Comparison of ENCODE assay signal across 1 cellular context in genomic region chr15:67178569-67179210, GRCh38.
TF ChIP-seq lines count a peak whose summit lies in the region.

No MANE protein-coding gene starts in this region.

TF ChIP-seq in K562, 482 proteins besides CTCF, POLR2A, EP300 and RAD21 (continued from another document and continues in another):
- TF ChIP-seq, protein P1, sequence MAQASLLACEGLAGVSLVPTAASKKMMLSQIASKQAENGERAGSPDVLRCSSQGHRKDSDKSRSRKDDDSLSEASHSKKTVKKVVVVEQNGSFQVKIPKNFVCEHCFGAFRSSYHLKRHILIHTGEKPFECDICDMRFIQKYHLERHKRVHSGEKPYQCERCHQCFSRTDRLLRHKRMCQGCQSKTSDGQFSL (CRISPR knock-in tag; IDR thresholded peaks at IDR 0.05): no peak
- TF ChIP-seq, protein P1 (tag; IDR thresholded peaks at IDR 0.05): no peak
- TF ChIP-seq NFE2 (IDR thresholded peaks at IDR 0.05; ENCODE audit: low read depth): no peak
- no peak for TF ChIP-seq KLF6 (CRISPR knock-in tag; IDR thresholded peaks at IDR 0.05; ENCODE audit: borderline replicate concordance)
- no peak for TF ChIP-seq ZNF165 (CRISPR knock-in tag; IDR thresholded peaks at IDR 0.05; ENCODE audit: borderline replicate concordance)
- TF ChIP-seq ELF4 (CRISPR knock-in tag; IDR thresholded peaks at IDR 0.05): no peak
- TF ChIP-seq SETDB1 (IDR thresholded peaks at IDR 0.05; ENCODE audit: low read length): no peak
- no peak for TF ChIP-seq ZNF311 (CRISPR knock-in tag; IDR thresholded peaks at IDR 0.05)
- no peak for TF ChIP-seq BDP1 (IDR thresholded peaks at IDR 0.05; ENCODE audit: insufficient read depth, insufficient read length)
- no peak for TF ChIP-seq HNRNPL (IDR thresholded peaks at IDR 0.05; ENCODE audit: low read depth, low read length)
- no peak for TF ChIP-seq ELF1 (tag; IDR thresholded peaks at IDR 0.05)
- TF ChIP-seq XRCC4 (IDR thresholded peaks at IDR 0.05; ENCODE audit: extremely low read depth, insufficient read depth, insufficient read length): no peak
- TF ChIP-seq SNIP1 (IDR thresholded peaks at IDR 0.05; ENCODE audit: low read depth): no peak
- TF ChIP-seq RBBP5 (IDR thresholded peaks at IDR 0.05; ENCODE audit: borderline replicate concordance, insufficient read depth, low read length, poor library complexity, severe bottlenecking): no peak
- TF ChIP-seq, protein P2, sequence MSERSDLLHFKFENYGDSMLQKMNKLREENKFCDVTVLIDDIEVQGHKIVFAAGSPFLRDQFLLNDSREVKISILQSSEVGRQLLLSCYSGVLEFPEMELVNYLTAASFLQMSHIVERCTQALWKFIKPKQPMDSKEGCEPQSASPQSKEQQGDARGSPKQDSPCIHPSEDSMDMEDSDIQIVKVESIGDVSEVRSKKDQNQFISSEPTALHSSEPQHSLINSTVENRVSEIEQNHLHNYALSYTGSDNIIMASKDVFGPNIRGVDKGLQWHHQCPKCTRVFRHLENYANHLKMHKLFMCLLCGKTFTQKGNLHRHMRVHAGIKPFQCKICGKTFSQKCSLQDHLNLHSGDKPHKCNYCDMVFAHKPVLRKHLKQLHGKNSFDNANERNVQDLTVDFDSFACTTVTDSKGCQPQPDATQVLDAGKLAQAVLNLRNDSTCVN (CRISPR knock-in tag; IDR thresholded peaks at IDR 0.05): no peak
- no peak for TF ChIP-seq RHOXF2B (CRISPR knock-in tag; conservative IDR thresholded peaks at IDR 0.05)
- TF ChIP-seq ESRRA (IDR thresholded peaks at IDR 0.05; ENCODE audit: borderline replicate concordance, low read depth): peak; percentile 85
- TF ChIP-seq HMG20A (CRISPR knock-in tag; conservative IDR thresholded peaks at IDR 0.05): no peak
- TF ChIP-seq ILK (tag; IDR thresholded peaks at IDR 0.05; ENCODE audit: borderline replicate concordance, low read depth): no peak
- TF ChIP-seq, protein P3, sequence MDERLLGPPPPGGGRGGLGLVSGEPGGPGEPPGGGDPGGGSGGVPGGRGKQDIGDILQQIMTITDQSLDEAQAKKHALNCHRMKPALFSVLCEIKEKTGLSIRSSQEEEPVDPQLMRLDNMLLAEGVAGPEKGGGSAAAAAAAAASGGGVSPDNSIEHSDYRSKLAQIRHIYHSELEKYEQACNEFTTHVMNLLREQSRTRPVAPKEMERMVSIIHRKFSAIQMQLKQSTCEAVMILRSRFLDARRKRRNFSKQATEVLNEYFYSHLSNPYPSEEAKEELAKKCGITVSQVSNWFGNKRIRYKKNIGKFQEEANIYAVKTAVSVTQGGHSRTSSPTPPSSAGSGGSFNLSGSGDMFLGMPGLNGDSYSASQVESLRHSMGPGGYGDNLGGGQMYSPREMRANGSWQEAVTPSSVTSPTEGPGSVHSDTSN (CRISPR knock-in tag; IDR thresholded peaks at IDR 0.05; ENCODE audit: low read depth): no peak
- TF ChIP-seq, protein P3 (tag; conservative IDR thresholded peaks at IDR 0.05; ENCODE audit: low read depth): peak; percentile 74
- TF ChIP-seq IRF9 (tag; IDR thresholded peaks at IDR 0.05): no peak
- no peak for TF ChIP-seq ZNF551 (CRISPR knock-in tag; IDR thresholded peaks at IDR 0.05)
- no peak for TF ChIP-seq ZNF197 (CRISPR knock-in tag; IDR thresholded peaks at IDR 0.05; ENCODE audit: low read depth)
- no peak; the same call in 1 of the 2 replicates for TF ChIP-seq ZNF134 (CRISPR knock-in tag; conservative IDR thresholded peaks at IDR 0.05)
- peak; percentile 79; the same call in 1 of the 2 replicates for TF ChIP-seq ZNF395 (CRISPR knock-in tag; IDR thresholded peaks at IDR 0.05)
- no peak for TF ChIP-seq TCFL5 (CRISPR knock-in tag; conservative IDR thresholded peaks at IDR 0.05)
- TF ChIP-seq CLOCK (CRISPR knock-in tag; IDR thresholded peaks at IDR 0.05; ENCODE audit: borderline replicate concordance): no peak
- no peak for TF ChIP-seq OTX1 (CRISPR knock-in tag; IDR thresholded peaks at IDR 0.05)
- TF ChIP-seq, protein P4, sequence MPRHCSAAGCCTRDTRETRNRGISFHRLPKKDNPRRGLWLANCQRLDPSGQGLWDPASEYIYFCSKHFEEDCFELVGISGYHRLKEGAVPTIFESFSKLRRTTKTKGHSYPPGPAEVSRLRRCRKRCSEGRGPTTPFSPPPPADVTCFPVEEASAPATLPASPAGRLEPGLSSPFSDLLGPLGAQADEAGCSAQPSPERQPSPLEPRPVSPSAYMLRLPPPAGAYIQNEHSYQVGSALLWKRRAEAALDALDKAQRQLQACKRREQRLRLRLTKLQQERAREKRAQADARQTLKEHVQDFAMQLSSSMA (CRISPR knock-in tag; IDR thresholded peaks at IDR 0.05): no peak
- TF ChIP-seq HDAC3 (IDR thresholded peaks at IDR 0.05; ENCODE audit: borderline replicate concordance, partially characterized antibody): peak; percentile 70
- no peak for TF ChIP-seq SRSF1 (IDR thresholded peaks at IDR 0.05; ENCODE audit: low read depth, low read length)
- TF ChIP-seq, protein P5, sequence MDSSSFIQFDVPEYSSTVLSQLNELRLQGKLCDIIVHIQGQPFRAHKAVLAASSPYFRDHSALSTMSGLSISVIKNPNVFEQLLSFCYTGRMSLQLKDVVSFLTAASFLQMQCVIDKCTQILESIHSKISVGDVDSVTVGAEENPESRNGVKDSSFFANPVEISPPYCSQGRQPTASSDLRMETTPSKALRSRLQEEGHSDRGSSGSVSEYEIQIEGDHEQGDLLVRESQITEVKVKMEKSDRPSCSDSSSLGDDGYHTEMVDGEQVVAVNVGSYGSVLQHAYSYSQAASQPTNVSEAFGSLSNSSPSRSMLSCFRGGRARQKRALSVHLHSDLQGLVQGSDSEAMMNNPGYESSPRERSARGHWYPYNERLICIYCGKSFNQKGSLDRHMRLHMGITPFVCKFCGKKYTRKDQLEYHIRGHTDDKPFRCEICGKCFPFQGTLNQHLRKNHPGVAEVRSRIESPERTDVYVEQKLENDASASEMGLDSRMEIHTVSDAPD (CRISPR knock-in tag; IDR thresholded peaks at IDR 0.05): no peak
- TF ChIP-seq SP2 (IDR thresholded peaks at IDR 0.05; ENCODE audit: extremely low read depth, low read depth, low read length, poor library complexity, severe bottlenecking): no peak
- TF ChIP-seq TOE1 (IDR thresholded peaks at IDR 0.05; ENCODE audit: borderline replicate concordance): no peak
- TF ChIP-seq TOE1 (CRISPR knock-in tag; IDR thresholded peaks at IDR 0.05; ENCODE audit: borderline replicate concordance, low read depth): no peak
- TF ChIP-seq LCOR (CRISPR knock-in tag; IDR thresholded peaks at IDR 0.05): peak; percentile 84
- no peak for TF ChIP-seq ZNF324 (CRISPR knock-in tag; IDR thresholded peaks at IDR 0.05)
- TF ChIP-seq, protein P6, sequence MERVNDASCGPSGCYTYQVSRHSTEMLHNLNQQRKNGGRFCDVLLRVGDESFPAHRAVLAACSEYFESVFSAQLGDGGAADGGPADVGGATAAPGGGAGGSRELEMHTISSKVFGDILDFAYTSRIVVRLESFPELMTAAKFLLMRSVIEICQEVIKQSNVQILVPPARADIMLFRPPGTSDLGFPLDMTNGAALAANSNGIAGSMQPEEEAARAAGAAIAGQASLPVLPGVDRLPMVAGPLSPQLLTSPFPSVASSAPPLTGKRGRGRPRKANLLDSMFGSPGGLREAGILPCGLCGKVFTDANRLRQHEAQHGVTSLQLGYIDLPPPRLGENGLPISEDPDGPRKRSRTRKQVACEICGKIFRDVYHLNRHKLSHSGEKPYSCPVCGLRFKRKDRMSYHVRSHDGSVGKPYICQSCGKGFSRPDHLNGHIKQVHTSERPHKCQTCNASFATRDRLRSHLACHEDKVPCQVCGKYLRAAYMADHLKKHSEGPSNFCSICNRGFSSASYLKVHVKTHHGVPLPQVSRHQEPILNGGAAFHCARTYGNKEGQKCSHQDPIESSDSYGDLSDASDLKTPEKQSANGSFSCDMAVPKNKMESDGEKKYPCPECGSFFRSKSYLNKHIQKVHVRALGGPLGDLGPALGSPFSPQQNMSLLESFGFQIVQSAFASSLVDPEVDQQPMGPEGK (CRISPR knock-in tag; IDR thresholded peaks at IDR 0.05; ENCODE audit: borderline replicate concordance): no peak
- no peak for TF ChIP-seq TAF15 (IDR thresholded peaks at IDR 0.05; ENCODE audit: low read depth, low read length)
- TF ChIP-seq TSC22D4 (tag; IDR thresholded peaks at IDR 0.05): no peak
- TF ChIP-seq, protein P7, sequence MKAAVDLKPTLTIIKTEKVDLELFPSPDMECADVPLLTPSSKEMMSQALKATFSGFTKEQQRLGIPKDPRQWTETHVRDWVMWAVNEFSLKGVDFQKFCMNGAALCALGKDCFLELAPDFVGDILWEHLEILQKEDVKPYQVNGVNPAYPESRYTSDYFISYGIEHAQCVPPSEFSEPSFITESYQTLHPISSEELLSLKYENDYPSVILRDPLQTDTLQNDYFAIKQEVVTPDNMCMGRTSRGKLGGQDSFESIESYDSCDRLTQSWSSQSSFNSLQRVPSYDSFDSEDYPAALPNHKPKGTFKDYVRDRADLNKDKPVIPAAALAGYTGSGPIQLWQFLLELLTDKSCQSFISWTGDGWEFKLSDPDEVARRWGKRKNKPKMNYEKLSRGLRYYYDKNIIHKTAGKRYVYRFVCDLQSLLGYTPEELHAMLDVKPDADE (conservative IDR thresholded peaks at IDR 0.05; ENCODE audit: control insufficient read depth, low read depth, low read length): no peak
- TF ChIP-seq ZNF124 (CRISPR knock-in tag; IDR thresholded peaks at IDR 0.05): no peak
- TF ChIP-seq TAF9B (IDR thresholded peaks at IDR 0.05; ENCODE audit: partially characterized antibody): no peak
- no peak for TF ChIP-seq ATF1 (CRISPR knock-in tag; IDR thresholded peaks at IDR 0.05)
- peak; percentile 61; the same call in 1 of the 2 replicates for TF ChIP-seq ATF1 (tag; IDR thresholded peaks at IDR 0.05)
- TF ChIP-seq CBFA2T3 (IDR thresholded peaks at IDR 0.05): peak; percentile 89
- TF ChIP-seq PHB2 (IDR thresholded peaks at IDR 0.05; ENCODE audit: low read depth): no peak
- TF ChIP-seq, protein P8, sequence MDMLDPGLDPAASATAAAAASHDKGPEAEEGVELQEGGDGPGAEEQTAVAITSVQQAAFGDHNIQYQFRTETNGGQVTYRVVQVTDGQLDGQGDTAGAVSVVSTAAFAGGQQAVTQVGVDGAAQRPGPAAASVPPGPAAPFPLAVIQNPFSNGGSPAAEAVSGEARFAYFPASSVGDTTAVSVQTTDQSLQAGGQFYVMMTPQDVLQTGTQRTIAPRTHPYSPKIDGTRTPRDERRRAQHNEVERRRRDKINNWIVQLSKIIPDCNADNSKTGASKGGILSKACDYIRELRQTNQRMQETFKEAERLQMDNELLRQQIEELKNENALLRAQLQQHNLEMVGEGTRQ (CRISPR knock-in tag; IDR thresholded peaks at IDR 0.05): no peak
- no peak for TF ChIP-seq CREB1 (IDR thresholded peaks at IDR 0.05)
- TF ChIP-seq CREB1 (CRISPR knock-in tag; IDR thresholded peaks at IDR 0.05): 0 out of 2 replicates have a peak, but pooled peaks have one; percentile 30
- TF ChIP-seq ASH1L (IDR thresholded peaks at IDR 0.05; ENCODE audit: borderline replicate concordance, low read depth, partially characterized antibody): no peak
